Comparison of ENCODE assay signal across 1 cellular context in the genomic region with DNA sequence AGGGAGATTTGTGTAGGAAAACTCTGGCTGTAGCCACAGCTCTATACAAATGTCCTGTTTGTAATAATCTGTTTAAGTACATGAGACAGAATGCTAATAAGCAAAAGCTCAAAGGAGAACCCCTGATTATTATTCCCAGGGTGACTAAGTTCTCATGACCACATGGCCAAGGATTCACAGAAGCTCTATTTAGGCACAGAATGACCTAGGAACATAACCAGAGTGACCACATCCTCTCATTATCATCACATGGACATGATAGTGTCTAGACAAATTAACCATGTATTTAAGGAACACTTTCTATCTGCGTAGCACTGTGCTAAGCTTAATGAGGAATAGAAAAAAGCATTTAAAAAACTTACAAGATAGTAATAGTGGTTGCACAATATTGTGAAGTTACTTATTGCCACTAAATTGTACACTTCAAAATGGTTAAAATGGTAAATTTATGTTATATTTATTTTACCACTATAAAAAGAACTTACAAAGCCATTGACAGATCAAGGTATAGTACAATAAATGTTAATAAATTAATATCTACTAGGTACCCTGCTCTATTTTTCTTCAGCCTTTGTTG.
TF ChIP-seq lines count a peak whose summit lies in the region.

No MANE protein-coding gene starts in this region.

TF ChIP-seq in GM12878, 131 proteins besides CTCF, POLR2A, EP300 and RAD21 (continued from another document and continues in another):
- TF ChIP-seq CEBPB (IDR thresholded peaks at IDR 0.05; ENCODE audit: borderline replicate concordance in 1 of 2, low read depth in 2 of 2, low read length in 2 of 2) (no peak), BCL11A (IDR thresholded peaks at IDR 0.05; ENCODE audit: low read depth, low read length) (peak; percentile 16; the same call in 1 of the 2 replicates), KLF5 (IDR thresholded peaks at IDR 0.05; ENCODE audit: partially characterized antibody) (no peak), FOXK2 (IDR thresholded peaks at IDR 0.05) (no peak), POLR2AphosphoS5 (IDR thresholded peaks at IDR 0.05; ENCODE audit: low read length) (no peak), NFXL1 (IDR thresholded peaks at IDR 0.05; ENCODE audit: borderline replicate concordance) (no peak), KAT2A (conservative IDR thresholded peaks at IDR 0.05; ENCODE audit: control insufficient read depth, low read depth, low read length) (no peak), SUZ12 (IDR thresholded peaks at IDR 0.05; ENCODE audit: unreplicated experiment) (no peak), RBBP5 (conservative IDR thresholded peaks at IDR 0.05) (no peak), ZNF207 (IDR thresholded peaks at IDR 0.05; ENCODE audit: borderline replicate concordance) (no peak), NFIC (IDR thresholded peaks at IDR 0.05; ENCODE audit: low read depth, low read length) (no peak), CBFB (IDR thresholded peaks at IDR 0.05; ENCODE audit: low read depth) (no peak), WRNIP1 (IDR thresholded peaks at IDR 0.05; ENCODE audit: borderline replicate concordance, low read depth, low read length) (no peak), SMAD5 (IDR thresholded peaks at IDR 0.05; ENCODE audit: low read depth) (no peak), SMARCA5 (IDR thresholded peaks at IDR 0.05) (no peak), BHLHE40 (IDR thresholded peaks at IDR 0.05; ENCODE audit: borderline replicate concordance in 1 of 2, low read depth in 2 of 2, low read length in 1 of 2) (0 out of 4 replicates have a peak, but pooled peaks of 1 of the 2 experiments have one; percentile 13), SP1 (IDR thresholded peaks at IDR 0.05; ENCODE audit: low read depth, low read length) (no peak), ZBED1 (IDR thresholded peaks at IDR 0.05; ENCODE audit: borderline replicate concordance) (no peak), SIN3A (IDR thresholded peaks at IDR 0.05; ENCODE audit: low read depth, low read length) (no peak), BRCA1 (IDR thresholded peaks at IDR 0.05; ENCODE audit: low read depth, low read length) (no peak), CBX3 (IDR thresholded peaks at IDR 0.05; ENCODE audit: borderline replicate concordance, low read depth) (no peak), POU2F2 (IDR thresholded peaks at IDR 0.05; ENCODE audit: borderline replicate concordance, low read depth, low read length) (no peak), STAT3 (IDR thresholded peaks at IDR 0.05; ENCODE audit: low read depth, low read length) (no peak), RELA (IDR thresholded peaks at IDR 0.05; ENCODE audit: borderline replicate concordance, partially characterized antibody) (no peak), MXI1 (IDR thresholded peaks at IDR 0.05; ENCODE audit: low read depth, low read length) (no peak), CHD4 (IDR thresholded peaks at IDR 0.05) (no peak), TCF3 (IDR thresholded peaks at IDR 0.05; ENCODE audit: borderline replicate concordance, insufficient read depth, low read depth, low read length) (no peak), MTA2 (IDR thresholded peaks at IDR 0.05; ENCODE audit: low read depth) (peak; percentile 95), IKZF2 (IDR thresholded peaks at IDR 0.05) (peak; percentile 51 to 57; a peak in 2 of 4 replicates), PML (IDR thresholded peaks at IDR 0.05; ENCODE audit: low read length) (no peak), MEF2B (IDR thresholded peaks at IDR 0.05; ENCODE audit: partially characterized antibody, poor library complexity, severe bottlenecking) (peak; percentile 66), JUND (IDR thresholded peaks at IDR 0.05; ENCODE audit: low read depth, low read length) (no peak), CREM (IDR thresholded peaks at IDR 0.05; ENCODE audit: low read depth) (no peak), ATF7 (IDR thresholded peaks at IDR 0.05; ENCODE audit: low read depth) (peak; percentile 64), ZNF24 (IDR thresholded peaks at IDR 0.05) (no peak), BACH1 (IDR thresholded peaks at IDR 0.05; ENCODE audit: borderline replicate concordance) (no peak), JUNB (IDR thresholded peaks at IDR 0.05) (no peak), NRF1 (conservative IDR thresholded peaks at IDR 0.05; ENCODE audit: low read depth, low read length) (no peak), SIX5 (IDR thresholded peaks at IDR 0.05; ENCODE audit: low read depth, low read length, severe bottlenecking) (no peak)
- TF ChIP-seq, protein P1, sequence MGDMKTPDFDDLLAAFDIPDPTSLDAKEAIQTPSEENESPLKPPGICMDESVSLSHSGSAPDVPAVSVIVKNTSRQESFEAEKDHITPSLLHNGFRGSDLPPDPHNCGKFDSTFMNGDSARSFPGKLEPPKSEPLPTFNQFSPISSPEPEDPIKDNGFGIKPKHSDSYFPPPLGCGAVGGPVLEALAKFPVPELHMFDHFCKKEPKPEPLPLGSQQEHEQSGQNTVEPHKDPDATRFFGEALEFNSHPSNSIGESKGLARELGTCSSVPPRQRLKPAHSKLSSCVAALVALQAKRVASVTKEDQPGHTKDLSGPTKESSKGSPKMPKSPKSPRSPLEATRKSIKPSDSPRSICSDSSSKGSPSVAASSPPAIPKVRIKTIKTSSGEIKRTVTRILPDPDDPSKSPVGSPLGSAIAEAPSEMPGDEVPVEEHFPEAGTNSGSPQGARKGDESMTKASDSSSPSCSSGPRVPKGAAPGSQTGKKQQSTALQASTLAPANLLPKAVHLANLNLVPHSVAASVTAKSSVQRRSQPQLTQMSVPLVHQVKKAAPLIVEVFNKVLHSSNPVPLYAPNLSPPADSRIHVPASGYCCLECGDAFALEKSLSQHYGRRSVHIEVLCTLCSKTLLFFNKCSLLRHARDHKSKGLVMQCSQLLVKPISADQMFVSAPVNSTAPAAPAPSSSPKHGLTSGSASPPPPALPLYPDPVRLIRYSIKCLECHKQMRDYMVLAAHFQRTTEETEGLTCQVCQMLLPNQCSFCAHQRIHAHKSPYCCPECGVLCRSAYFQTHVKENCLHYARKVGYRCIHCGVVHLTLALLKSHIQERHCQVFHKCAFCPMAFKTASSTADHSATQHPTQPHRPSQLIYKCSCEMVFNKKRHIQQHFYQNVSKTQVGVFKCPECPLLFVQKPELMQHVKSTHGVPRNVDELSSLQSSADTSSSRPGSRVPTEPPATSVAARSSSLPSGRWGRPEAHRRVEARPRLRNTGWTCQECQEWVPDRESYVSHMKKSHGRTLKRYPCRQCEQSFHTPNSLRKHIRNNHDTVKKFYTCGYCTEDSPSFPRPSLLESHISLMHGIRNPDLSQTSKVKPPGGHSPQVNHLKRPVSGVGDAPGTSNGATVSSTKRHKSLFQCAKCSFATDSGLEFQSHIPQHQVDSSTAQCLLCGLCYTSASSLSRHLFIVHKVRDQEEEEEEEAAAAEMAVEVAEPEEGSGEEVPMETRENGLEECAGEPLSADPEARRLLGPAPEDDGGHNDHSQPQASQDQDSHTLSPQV (IDR thresholded peaks at IDR 0.05) = no peak
- TF ChIP-seq, protein P2, sequence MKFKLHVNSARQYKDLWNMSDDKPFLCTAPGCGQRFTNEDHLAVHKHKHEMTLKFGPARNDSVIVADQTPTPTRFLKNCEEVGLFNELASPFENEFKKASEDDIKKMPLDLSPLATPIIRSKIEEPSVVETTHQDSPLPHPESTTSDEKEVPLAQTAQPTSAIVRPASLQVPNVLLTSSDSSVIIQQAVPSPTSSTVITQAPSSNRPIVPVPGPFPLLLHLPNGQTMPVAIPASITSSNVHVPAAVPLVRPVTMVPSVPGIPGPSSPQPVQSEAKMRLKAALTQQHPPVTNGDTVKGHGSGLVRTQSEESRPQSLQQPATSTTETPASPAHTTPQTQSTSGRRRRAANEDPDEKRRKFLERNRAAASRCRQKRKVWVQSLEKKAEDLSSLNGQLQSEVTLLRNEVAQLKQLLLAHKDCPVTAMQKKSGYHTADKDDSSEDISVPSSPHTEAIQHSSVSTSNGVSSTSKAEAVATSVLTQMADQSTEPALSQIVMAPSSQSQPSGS (IDR thresholded peaks at IDR 0.05; ENCODE audit: low read length) = no peak
- TF ChIP-seq, protein P3, sequence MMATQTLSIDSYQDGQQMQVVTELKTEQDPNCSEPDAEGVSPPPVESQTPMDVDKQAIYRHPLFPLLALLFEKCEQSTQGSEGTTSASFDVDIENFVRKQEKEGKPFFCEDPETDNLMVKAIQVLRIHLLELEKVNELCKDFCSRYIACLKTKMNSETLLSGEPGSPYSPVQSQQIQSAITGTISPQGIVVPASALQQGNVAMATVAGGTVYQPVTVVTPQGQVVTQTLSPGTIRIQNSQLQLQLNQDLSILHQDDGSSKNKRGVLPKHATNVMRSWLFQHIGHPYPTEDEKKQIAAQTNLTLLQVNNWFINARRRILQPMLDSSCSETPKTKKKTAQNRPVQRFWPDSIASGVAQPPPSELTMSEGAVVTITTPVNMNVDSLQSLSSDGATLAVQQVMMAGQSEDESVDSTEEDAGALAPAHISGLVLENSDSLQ (IDR thresholded peaks at IDR 0.05) = no peak
- TF ChIP-seq, protein P4, sequence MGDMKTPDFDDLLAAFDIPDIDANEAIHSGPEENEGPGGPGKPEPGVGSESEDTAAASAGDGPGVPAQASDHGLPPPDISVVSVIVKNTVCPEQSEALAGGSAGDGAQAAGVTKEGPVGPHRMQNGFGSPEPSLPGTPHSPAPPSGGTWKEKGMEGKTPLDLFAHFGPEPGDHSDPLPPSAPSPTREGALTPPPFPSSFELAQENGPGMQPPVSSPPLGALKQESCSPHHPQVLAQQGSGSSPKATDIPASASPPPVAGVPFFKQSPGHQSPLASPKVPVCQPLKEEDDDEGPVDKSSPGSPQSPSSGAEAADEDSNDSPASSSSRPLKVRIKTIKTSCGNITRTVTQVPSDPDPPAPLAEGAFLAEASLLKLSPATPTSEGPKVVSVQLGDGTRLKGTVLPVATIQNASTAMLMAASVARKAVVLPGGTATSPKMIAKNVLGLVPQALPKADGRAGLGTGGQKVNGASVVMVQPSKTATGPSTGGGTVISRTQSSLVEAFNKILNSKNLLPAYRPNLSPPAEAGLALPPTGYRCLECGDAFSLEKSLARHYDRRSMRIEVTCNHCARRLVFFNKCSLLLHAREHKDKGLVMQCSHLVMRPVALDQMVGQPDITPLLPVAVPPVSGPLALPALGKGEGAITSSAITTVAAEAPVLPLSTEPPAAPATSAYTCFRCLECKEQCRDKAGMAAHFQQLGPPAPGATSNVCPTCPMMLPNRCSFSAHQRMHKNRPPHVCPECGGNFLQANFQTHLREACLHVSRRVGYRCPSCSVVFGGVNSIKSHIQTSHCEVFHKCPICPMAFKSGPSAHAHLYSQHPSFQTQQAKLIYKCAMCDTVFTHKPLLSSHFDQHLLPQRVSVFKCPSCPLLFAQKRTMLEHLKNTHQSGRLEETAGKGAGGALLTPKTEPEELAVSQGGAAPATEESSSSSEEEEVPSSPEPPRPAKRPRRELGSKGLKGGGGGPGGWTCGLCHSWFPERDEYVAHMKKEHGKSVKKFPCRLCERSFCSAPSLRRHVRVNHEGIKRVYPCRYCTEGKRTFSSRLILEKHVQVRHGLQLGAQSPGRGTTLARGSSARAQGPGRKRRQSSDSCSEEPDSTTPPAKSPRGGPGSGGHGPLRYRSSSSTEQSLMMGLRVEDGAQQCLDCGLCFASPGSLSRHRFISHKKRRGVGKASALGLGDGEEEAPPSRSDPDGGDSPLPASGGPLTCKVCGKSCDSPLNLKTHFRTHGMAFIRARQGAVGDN (IDR thresholded peaks at IDR 0.05) = no peak
- TF ChIP-seq, protein P5, sequence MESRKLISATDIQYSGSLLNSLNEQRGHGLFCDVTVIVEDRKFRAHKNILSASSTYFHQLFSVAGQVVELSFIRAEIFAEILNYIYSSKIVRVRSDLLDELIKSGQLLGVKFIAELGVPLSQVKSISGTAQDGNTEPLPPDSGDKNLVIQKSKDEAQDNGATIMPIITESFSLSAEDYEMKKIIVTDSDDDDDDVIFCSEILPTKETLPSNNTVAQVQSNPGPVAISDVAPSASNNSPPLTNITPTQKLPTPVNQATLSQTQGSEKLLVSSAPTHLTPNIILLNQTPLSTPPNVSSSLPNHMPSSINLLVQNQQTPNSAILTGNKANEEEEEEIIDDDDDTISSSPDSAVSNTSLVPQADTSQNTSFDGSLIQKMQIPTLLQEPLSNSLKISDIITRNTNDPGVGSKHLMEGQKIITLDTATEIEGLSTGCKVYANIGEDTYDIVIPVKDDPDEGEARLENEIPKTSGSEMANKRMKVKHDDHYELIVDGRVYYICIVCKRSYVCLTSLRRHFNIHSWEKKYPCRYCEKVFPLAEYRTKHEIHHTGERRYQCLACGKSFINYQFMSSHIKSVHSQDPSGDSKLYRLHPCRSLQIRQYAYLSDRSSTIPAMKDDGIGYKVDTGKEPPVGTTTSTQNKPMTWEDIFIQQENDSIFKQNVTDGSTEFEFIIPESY (IDR thresholded peaks at IDR 0.05) = no peak
- TF ChIP-seq, protein P6, sequence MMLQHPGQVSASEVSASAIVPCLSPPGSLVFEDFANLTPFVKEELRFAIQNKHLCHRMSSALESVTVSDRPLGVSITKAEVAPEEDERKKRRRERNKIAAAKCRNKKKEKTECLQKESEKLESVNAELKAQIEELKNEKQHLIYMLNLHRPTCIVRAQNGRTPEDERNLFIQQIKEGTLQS (IDR thresholded peaks at IDR 0.05; ENCODE audit: borderline replicate concordance, extremely low read depth, low read depth, low read length) = no peak
- TF ChIP-seq, protein P7, sequence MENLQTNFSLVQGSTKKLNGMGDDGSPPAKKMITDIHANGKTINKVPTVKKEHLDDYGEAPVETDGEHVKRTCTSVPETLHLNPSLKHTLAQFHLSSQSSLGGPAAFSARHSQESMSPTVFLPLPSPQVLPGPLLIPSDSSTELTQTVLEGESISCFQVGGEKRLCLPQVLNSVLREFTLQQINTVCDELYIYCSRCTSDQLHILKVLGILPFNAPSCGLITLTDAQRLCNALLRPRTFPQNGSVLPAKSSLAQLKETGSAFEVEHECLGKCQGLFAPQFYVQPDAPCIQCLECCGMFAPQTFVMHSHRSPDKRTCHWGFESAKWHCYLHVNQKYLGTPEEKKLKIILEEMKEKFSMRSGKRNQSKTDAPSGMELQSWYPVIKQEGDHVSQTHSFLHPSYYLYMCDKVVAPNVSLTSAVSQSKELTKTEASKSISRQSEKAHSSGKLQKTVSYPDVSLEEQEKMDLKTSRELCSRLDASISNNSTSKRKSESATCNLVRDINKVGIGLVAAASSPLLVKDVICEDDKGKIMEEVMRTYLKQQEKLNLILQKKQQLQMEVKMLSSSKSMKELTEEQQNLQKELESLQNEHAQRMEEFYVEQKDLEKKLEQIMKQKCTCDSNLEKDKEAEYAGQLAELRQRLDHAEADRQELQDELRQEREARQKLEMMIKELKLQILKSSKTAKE (IDR thresholded peaks at IDR 0.05; ENCODE audit: low read depth, poor library complexity, severe bottlenecking) = peak; percentile 95
- TF ChIP-seq, protein P8, sequence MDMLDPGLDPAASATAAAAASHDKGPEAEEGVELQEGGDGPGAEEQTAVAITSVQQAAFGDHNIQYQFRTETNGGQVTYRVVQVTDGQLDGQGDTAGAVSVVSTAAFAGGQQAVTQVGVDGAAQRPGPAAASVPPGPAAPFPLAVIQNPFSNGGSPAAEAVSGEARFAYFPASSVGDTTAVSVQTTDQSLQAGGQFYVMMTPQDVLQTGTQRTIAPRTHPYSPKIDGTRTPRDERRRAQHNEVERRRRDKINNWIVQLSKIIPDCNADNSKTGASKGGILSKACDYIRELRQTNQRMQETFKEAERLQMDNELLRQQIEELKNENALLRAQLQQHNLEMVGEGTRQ (IDR thresholded peaks at IDR 0.05; ENCODE audit: borderline replicate concordance, low read depth, low read length) = no peak
- TF ChIP-seq, protein P9, sequence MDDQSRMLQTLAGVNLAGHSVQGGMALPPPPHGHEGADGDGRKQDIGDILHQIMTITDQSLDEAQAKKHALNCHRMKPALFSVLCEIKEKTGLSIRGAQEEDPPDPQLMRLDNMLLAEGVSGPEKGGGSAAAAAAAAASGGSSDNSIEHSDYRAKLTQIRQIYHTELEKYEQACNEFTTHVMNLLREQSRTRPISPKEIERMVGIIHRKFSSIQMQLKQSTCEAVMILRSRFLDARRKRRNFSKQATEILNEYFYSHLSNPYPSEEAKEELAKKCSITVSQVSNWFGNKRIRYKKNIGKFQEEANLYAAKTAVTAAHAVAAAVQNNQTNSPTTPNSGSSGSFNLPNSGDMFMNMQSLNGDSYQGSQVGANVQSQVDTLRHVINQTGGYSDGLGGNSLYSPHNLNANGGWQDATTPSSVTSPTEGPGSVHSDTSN (IDR thresholded peaks at IDR 0.05; ENCODE audit: insufficient replicate concordance, low read depth, low read length) = no peak
